In the genomic region with DNA sequence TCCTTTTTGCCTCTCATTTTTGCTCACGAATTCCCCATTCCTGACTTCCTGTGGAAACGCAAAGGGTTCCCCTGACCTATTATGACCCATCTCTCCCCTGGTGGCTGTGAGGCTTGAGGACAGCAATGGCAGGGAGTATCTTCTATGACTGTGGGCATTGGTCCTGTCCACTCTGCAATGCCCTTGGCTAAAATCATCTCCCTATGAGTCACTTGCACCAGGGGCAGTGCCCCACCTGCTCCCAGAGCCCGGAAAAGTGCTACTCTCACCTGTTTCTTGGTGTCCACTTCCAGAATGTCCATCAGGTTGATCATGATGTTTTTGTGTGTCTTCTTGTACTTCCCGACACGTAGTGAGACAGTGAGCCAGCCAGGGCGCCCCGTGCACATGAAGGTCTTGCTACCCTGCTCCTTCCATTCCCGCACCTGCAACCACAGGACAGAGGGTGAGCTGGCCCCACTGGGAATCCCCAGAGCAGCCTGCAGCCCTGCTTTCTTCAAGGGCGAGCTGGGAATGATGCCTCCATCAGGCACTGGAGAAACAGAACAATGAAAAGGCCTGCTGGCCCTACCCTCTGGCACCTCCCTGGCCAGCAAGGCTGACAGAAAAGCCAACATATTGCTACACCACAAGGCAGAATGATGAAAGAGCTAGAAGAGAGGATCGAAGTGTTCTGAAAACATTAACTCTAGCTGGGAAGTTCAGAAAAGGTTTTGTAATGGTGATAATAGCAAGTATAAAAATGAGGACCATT, we compare ENCODE assay signal across 1 cellular context.
TF ChIP-seq lines count a peak whose summit lies in the region.

No MANE protein-coding gene starts in this region.

TF ChIP-seq in HepG2, 621 proteins besides CTCF, POLR2A, EP300 and RAD21 (continued from another document and continues in another):
- TF ChIP-seq, protein P1, sequence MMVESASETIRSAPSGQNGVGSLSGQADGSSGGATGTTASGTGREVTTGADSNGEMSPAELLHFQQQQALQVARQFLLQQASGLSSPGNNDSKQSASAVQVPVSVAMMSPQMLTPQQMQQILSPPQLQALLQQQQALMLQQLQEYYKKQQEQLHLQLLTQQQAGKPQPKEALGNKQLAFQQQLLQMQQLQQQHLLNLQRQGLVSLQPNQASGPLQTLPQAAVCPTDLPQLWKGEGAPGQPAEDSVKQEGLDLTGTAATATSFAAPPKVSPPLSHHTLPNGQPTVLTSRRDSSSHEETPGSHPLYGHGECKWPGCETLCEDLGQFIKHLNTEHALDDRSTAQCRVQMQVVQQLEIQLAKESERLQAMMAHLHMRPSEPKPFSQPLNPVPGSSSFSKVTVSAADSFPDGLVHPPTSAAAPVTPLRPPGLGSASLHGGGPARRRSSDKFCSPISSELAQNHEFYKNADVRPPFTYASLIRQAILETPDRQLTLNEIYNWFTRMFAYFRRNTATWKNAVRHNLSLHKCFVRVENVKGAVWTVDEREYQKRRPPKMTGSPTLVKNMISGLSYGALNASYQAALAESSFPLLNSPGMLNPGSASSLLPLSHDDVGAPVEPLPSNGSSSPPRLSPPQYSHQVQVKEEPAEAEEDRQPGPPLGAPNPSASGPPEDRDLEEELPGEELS (CRISPR knock-in tag; IDR thresholded peaks at IDR 0.05): peak; percentile 17
- no peak; the same call in none of the 2 replicates for TF ChIP-seq HDAC2 (CRISPR knock-in tag; IDR thresholded peaks at IDR 0.05)
- TF ChIP-seq ZNF749 (CRISPR knock-in tag; IDR thresholded peaks at IDR 0.05; ENCODE audit: borderline replicate concordance): no peak
- no peak for TF ChIP-seq ETV6 (CRISPR knock-in tag; conservative IDR thresholded peaks at IDR 0.05)
- TF ChIP-seq, protein P2, sequence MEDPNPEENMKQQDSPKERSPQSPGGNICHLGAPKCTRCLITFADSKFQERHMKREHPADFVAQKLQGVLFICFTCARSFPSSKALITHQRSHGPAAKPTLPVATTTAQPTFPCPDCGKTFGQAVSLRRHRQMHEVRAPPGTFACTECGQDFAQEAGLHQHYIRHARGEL (CRISPR knock-in tag; IDR thresholded peaks at IDR 0.05): no peak
- TF ChIP-seq, protein P3, sequence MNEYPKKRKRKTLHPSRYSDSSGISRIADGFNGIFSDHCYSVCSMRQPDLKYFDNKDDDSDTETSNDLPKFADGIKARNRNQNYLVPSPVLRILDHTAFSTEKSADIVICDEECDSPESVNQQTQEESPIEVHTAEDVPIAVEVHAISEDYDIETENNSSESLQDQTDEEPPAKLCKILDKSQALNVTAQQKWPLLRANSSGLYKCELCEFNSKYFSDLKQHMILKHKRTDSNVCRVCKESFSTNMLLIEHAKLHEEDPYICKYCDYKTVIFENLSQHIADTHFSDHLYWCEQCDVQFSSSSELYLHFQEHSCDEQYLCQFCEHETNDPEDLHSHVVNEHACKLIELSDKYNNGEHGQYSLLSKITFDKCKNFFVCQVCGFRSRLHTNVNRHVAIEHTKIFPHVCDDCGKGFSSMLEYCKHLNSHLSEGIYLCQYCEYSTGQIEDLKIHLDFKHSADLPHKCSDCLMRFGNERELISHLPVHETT (CRISPR knock-in tag; conservative IDR thresholded peaks at IDR 0.05): no peak
- no peak for TF ChIP-seq ZNF263 (CRISPR knock-in tag; IDR thresholded peaks at IDR 0.05)
- TF ChIP-seq ZNF713 (CRISPR knock-in tag; IDR thresholded peaks at IDR 0.05): no peak
- no peak for TF ChIP-seq SMARCC2 (IDR thresholded peaks at IDR 0.05)
- TF ChIP-seq, protein P4, sequence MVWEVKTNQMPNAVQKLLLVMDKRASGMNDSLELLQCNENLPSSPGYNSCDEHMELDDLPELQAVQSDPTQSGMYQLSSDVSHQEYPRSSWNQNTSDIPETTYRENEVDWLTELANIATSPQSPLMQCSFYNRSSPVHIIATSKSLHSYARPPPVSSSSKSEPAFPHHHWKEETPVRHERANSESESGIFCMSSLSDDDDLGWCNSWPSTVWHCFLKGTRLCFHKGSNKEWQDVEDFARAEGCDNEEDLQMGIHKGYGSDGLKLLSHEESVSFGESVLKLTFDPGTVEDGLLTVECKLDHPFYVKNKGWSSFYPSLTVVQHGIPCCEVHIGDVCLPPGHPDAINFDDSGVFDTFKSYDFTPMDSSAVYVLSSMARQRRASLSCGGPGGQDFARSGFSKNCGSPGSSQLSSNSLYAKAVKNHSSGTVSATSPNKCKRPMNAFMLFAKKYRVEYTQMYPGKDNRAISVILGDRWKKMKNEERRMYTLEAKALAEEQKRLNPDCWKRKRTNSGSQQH (CRISPR knock-in tag; IDR thresholded peaks at IDR 0.05; ENCODE audit: low read depth): 0 out of 2 replicates have a peak, but pooled peaks have one; percentile 41
- TF ChIP-seq NCOA2 (CRISPR knock-in tag; IDR thresholded peaks at IDR 0.05): peak; percentile 53; the same call in 1 of the 2 replicates
- TF ChIP-seq EED (CRISPR knock-in tag; IDR thresholded peaks at IDR 0.05): 0 out of 2 replicates have a peak, but pooled peaks have one; percentile 57
- TF ChIP-seq NR2C2 (CRISPR knock-in tag; IDR thresholded peaks at IDR 0.05; ENCODE audit: borderline replicate concordance): peak; percentile 55; the same call in 1 of the 2 replicates
- TF ChIP-seq, protein P5, sequence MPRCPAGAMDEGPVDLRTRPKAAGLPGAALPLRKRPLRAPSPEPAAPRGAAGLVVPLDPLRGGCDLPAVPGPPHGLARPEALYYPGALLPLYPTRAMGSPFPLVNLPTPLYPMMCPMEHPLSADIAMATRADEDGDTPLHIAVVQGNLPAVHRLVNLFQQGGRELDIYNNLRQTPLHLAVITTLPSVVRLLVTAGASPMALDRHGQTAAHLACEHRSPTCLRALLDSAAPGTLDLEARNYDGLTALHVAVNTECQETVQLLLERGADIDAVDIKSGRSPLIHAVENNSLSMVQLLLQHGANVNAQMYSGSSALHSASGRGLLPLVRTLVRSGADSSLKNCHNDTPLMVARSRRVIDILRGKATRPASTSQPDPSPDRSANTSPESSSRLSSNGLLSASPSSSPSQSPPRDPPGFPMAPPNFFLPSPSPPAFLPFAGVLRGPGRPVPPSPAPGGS (CRISPR knock-in tag; IDR thresholded peaks at IDR 0.05): no peak
- TF ChIP-seq SMAD1 (CRISPR knock-in tag; IDR thresholded peaks at IDR 0.05; ENCODE audit: borderline replicate concordance, low read depth): no peak
- TF ChIP-seq, protein P6, sequence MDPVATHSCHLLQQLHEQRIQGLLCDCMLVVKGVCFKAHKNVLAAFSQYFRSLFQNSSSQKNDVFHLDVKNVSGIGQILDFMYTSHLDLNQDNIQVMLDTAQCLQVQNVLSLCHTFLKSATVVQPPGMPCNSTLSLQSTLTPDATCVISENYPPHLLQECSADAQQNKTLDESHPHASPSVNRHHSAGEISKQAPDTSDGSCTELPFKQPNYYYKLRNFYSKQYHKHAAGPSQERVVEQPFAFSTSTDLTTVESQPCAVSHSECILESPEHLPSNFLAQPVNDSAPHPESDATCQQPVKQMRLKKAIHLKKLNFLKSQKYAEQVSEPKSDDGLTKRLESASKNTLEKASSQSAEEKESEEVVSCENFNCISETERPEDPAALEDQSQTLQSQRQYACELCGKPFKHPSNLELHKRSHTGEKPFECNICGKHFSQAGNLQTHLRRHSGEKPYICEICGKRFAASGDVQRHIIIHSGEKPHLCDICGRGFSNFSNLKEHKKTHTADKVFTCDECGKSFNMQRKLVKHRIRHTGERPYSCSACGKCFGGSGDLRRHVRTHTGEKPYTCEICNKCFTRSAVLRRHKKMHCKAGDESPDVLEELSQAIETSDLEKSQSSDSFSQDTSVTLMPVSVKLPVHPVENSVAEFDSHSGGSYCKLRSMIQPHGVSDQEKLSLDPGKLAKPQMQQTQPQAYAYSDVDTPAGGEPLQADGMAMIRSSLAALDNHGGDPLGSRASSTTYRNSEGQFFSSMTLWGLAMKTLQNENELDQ (CRISPR knock-in tag; IDR thresholded peaks at IDR 0.05; ENCODE audit: borderline replicate concordance): no peak
- TF ChIP-seq, protein P7, sequence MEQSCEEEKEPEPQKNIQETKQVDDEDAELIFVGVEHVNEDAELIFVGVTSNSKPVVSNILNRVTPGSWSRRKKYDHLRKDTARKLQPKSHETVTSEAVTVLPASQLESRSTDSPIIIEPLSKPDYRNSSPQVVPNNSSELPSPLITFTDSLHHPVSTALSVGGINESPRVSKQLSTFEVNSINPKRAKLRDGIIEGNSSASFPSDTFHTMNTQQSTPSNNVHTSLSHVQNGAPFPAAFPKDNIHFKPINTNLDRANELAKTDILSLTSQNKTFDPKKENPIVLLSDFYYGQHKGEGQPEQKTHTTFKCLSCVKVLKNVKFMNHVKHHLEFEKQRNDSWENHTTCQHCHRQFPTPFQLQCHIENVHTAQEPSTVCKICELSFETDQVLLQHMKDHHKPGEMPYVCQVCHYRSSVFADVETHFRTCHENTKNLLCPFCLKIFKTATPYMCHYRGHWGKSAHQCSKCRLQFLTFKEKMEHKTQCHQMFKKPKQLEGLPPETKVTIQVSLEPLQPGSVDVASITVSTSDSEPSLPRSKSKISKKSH (CRISPR knock-in tag; IDR thresholded peaks at IDR 0.05; ENCODE audit: borderline replicate concordance): no peak
- peak; percentile 37; the same call in 1 of the 2 replicates for TF ChIP-seq ZNF644 (CRISPR knock-in tag; IDR thresholded peaks at IDR 0.05; ENCODE audit: low read depth)
- TF ChIP-seq SP1 (IDR thresholded peaks at IDR 0.05): no peak
- TF ChIP-seq SP1 (CRISPR knock-in tag; IDR thresholded peaks at IDR 0.05): no peak
- no peak for TF ChIP-seq ZNF552 (CRISPR knock-in tag; IDR thresholded peaks at IDR 0.05; ENCODE audit: borderline replicate concordance)
- TF ChIP-seq, protein P8, sequence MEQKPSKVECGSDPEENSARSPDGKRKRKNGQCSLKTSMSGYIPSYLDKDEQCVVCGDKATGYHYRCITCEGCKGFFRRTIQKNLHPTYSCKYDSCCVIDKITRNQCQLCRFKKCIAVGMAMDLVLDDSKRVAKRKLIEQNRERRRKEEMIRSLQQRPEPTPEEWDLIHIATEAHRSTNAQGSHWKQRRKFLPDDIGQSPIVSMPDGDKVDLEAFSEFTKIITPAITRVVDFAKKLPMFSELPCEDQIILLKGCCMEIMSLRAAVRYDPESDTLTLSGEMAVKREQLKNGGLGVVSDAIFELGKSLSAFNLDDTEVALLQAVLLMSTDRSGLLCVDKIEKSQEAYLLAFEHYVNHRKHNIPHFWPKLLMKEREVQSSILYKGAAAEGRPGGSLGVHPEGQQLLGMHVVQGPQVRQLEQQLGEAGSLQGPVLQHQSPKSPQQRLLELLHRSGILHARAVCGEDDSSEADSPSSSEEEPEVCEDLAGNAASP (CRISPR knock-in tag; IDR thresholded peaks at IDR 0.05; ENCODE audit: borderline replicate concordance): no peak; the same call in 1 of the 2 replicates
- no peak for TF ChIP-seq ZSCAN21 (CRISPR knock-in tag; IDR thresholded peaks at IDR 0.05; ENCODE audit: borderline replicate concordance)
- TF ChIP-seq KDM4B (CRISPR knock-in tag; IDR thresholded peaks at IDR 0.05): 0 out of 2 replicates have a peak, but pooled peaks have one; percentile 39
- TF ChIP-seq, protein P9, sequence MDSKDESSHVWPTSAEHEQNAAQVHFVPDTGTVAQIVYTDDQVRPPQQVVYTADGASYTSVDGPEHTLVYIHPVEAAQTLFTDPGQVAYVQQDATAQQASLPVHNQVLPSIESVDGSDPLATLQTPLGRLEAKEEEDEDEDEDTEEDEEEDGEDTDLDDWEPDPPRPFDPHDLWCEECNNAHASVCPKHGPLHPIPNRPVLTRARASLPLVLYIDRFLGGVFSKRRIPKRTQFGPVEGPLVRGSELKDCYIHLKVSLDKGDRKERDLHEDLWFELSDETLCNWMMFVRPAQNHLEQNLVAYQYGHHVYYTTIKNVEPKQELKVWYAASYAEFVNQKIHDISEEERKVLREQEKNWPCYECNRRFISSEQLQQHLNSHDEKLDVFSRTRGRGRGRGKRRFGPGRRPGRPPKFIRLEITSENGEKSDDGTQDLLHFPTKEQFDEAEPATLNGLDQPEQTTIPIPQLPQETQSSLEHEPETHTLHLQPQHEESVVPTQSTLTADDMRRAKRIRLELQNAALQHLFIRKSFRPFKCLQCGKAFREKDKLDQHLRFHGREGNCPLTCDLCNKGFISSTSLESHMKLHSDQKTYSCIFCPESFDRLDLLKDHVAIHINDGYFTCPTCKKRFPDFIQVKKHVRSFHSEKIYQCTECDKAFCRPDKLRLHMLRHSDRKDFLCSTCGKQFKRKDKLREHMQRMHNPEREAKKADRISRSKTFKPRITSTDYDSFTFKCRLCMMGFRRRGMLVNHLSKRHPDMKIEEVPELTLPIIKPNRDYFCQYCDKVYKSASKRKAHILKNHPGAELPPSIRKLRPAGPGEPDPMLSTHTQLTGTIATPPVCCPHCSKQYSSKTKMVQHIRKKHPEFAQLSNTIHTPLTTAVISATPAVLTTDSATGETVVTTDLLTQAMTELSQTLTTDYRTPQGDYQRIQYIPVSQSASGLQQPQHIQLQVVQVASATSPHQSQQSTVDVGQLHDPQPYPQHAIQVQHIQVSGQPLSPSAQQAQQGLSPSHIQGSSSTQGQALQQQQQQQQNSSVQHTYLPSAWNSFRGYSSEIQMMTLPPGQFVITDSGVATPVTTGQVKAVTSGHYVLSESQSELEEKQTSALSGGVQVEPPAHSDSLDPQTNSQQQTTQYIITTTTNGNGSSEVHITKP (CRISPR knock-in tag; IDR thresholded peaks at IDR 0.05; ENCODE audit: low read depth): no peak
- TF ChIP-seq ZNF17 (CRISPR knock-in tag; IDR thresholded peaks at IDR 0.05): no peak
- TF ChIP-seq, protein P10, sequence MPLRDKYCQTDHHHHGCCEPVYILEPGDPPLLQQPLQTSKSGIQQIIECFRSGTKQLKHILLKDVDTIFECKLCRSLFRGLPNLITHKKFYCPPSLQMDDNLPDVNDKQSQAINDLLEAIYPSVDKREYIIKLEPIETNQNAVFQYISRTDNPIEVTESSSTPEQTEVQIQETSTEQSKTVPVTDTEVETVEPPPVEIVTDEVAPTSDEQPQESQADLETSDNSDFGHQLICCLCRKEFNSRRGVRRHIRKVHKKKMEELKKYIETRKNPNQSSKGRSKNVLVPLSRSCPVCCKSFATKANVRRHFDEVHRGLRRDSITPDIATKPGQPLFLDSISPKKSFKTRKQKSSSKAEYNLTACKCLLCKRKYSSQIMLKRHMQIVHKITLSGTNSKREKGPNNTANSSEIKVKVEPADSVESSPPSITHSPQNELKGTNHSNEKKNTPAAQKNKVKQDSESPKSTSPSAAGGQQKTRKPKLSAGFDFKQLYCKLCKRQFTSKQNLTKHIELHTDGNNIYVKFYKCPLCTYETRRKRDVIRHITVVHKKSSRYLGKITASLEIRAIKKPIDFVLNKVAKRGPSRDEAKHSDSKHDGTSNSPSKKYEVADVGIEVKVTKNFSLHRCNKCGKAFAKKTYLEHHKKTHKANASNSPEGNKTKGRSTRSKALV (CRISPR knock-in tag; IDR thresholded peaks at IDR 0.05): no peak
